Comparison of ENCODE assay signal across 8 cellular contexts in genomic region chr13:33744589-33745369, GRCh38.
A peak's percentile ranks its signal among the peaks of the same experiment; 100 is the strongest.
DNase-seq lines count a peak whose midpoint lies in the region; ATAC-seq, FAIRE-seq and TF ChIP-seq lines count a peak whose summit lies in the region.

No MANE protein-coding gene starts in this region.

- H3K4me3 ChIP-seq in stomach: no peak overlapping the region

- no peak for FAIRE-seq in D721Med (lab: Jason Lieb, UNC)

- no peak overlapping the region for H3K27ac ChIP-seq in foreskin keratinocyte
- peak overlapping the region in 2 of 5 donors; percentile 7 to 11 for H3K27ac ChIP-seq in stomach

- intact Hi-C loops in stomach (cut with DNase I; ENCODE audit: low total_unique reads): no loop called here

- 50 to 65% (median 53%) methylated on average over 3 of the region's 3 CpGs for WGBS in stomach, 5 donors

- DNase-seq in AG08395 (ENCODE audit: low spot score): peak; percentile 27
- DNase-seq in Daoy (ENCODE audit: low read depth): peak; percentile 4
- peak; percentile 67 for DNase-seq in NCI-H526 treated with DMSO at 0.1 percent for 48 hours (lab: John Stamatoyannopoulos, UW)
- no peak for DNase-seq in foreskin keratinocyte
- DNase-seq in D721Med (ENCODE audit: insufficient read length, low spot score): no peak
- no peak for DNase-seq in stomach

- H3K27me3 ChIP-seq in foreskin keratinocyte: no peaks in the 10 kb centered on the region
- no peaks in the 10 kb centered on the region for H3K27me3 ChIP-seq in stomach

- no peaks in the 10 kb centered on the region for H3K36me3 ChIP-seq in stomach

- TF ChIP-seq CTCF in foreskin keratinocyte (conservative IDR thresholded peaks at IDR 0.05) (no peak), D721Med (IDR thresholded peaks at IDR 0.05; ENCODE audit: insufficient read depth, missing control alignments) (no peak), stomach (IDR thresholded peaks at IDR 0.05) (no peak)

- H3K9me3 ChIP-seq in stomach: peaks cover 0 to 7% (median 0%) of the 10 kb centered on the region in 4 donors

- ATAC-seq in foreskin keratinocyte (peak; percentile 37), HG02870 (IDR thresholded peaks at IDR 0.05; ENCODE audit: unreplicated experiment) (no peak), GM21526 (IDR thresholded peaks at IDR 0.05; ENCODE audit: low FRiP score, unreplicated experiment) (no peak)

- H3K4me1 ChIP-seq in foreskin keratinocyte: no peaks in the 10 kb centered on the region
- peaks cover 0 to 19% (median 12%) of the 10 kb centered on the region in 4 donors for H3K4me1 ChIP-seq in stomach

- TF ChIP-seq EP300 in stomach (IDR thresholded peaks at IDR 0.05): no peak

- no peak for TF ChIP-seq POLR2A in stomach (IDR thresholded peaks at IDR 0.05)

Comparison
In these comparisons a context has a peak if more than half of its experiments do, and no peak if none do; other contexts are left out.
1. DNase-seq: peak in AG08395 (single experiment), Daoy (single experiment) and NCI-H526 treated with DMSO at 0.1 percent for 48 hours (single experiment); none in foreskin keratinocyte (0 of 2), D721Med (single experiment) and stomach (single experiment).